In genomic region chr6:37648465-37649330, GRCh38 we compare ENCODE assay signal across 8 cellular contexts. TPM values are rescaled to one million over a fixed set of nuclear protein-coding genes. Genes with fewer than 3 reads are reported as not detected.
DNase-seq lines count a peak whose midpoint lies in the region; ATAC-seq lines count a peak whose summit lies in the region.

No MANE protein-coding gene starts in this region.

- H3K4me1 Mint-ChIP-seq in stimulated activated naive CD8-positive, alpha-beta T cell treated with anti-CD3 and anti-CD28 coated beads, Interleukin-15, amount 100 ng/mL, for 72 hours = peaks cover 17% of the 10 kb centered on the region

- no peaks in the 10 kb centered on the region for H3K9me3 ChIP-seq in MG63

- ATAC-seq in activated CD4-positive, CD25-positive, alpha-beta regulatory T cell treated with anti-CD3 and anti-CD28 coated beads, Interleukin-2, amount 50 U/mL, for 24 hours = peak; percentile 30 to 55
- ATAC-seq in activated naive CD4-positive, alpha-beta T cell treated with anti-CD3 and anti-CD28 coated beads, Interleukin-2, amount 50 U/mL, for 72 hours = peak; percentile 67 to 83
- peak; percentile 79 for ATAC-seq in stimulated activated naive CD8-positive, alpha-beta T cell treated with anti-CD3 and anti-CD28 coated beads, Interleukin-15, amount 100 ng/mL, for 72 hours
- ATAC-seq in HG03354 (IDR thresholded peaks at IDR 0.05; ENCODE audit: poor library complexity, severe bottlenecking, unreplicated experiment) (no peak), GM21717 (IDR thresholded peaks at IDR 0.05; ENCODE audit: unreplicated experiment) (no peak)

- H3K4me3 Mint-ChIP-seq in stimulated activated naive CD8-positive, alpha-beta T cell treated with anti-CD3 and anti-CD28 coated beads, Interleukin-15, amount 100 ng/mL, for 72 hours = peak overlapping the region in 1 of 2 donors; percentile 67

- H3K27me3 ChIP-seq in MG63 = no peaks in the 10 kb centered on the region

- no peaks in the 10 kb centered on the region for H3K36me3 ChIP-seq in MG63

- H3K9me3 Mint-ChIP-seq in activated naive CD4-positive, alpha-beta T cell treated with anti-CD3 and anti-CD28 coated beads, Interleukin-2, amount 50 U/mL, for 72 hours = no peaks in the 10 kb centered on the region
- peaks cover under 1 to 6% of the 10 kb centered on the region in 2 donors for H3K9me3 Mint-ChIP-seq in stimulated activated naive CD8-positive, alpha-beta T cell treated with anti-CD3 and anti-CD28 coated beads, Interleukin-15, amount 100 ng/mL, for 72 hours

- H3K27ac Mint-ChIP-seq in activated naive CD4-positive, alpha-beta T cell treated with anti-CD3 and anti-CD28 coated beads, Interleukin-2, amount 50 U/mL, for 72 hours = no peak overlapping the region
- no peak overlapping the region for H3K27ac Mint-ChIP-seq in stimulated activated naive CD8-positive, alpha-beta T cell treated with anti-CD3 and anti-CD28 coated beads, Interleukin-15, amount 100 ng/mL, for 72 hours

- H3K27me3 Mint-ChIP-seq in stimulated activated naive CD8-positive, alpha-beta T cell treated with anti-CD3 and anti-CD28 coated beads, Interleukin-15, amount 100 ng/mL, for 72 hours = peaks cover 64% of the 10 kb centered on the region

- DNase-seq in activated CD4-positive, CD25-positive, alpha-beta regulatory T cell (lab: John Stamatoyannopoulos, UW) = no peak
- DNase-seq in activated naive CD4-positive, alpha-beta T cell treated with anti-CD3 and anti-CD28 coated beads, Interleukin-2, amount 50 U/mL, for 72 hours (ENCODE audit: low spot score in 2 of 2) = peak in 1 of 2 donors; percentile 48
- DNase-seq in iPS-NIHi7 (ENCODE audit: extremely low spot score) (peak; percentile 97), MG63 (no peak)
- peak; percentile 23 to 32 for DNase-seq in stimulated activated naive CD8-positive, alpha-beta T cell treated with anti-CD3 and anti-CD28 coated beads, Interleukin-15, amount 100 ng/mL, for 72 hours

- H3K36me3 Mint-ChIP-seq in activated naive CD4-positive, alpha-beta T cell treated with anti-CD3 and anti-CD28 coated beads, Interleukin-2, amount 50 U/mL, for 72 hours = peaks cover 5 to 7% of the 10 kb centered on the region in 2 donors

- H3K4me3 ChIP-seq in MG63 = no peak overlapping the region

RNA-seq across cellular contexts. Expression of gene MDGA1, which starts 49.0 kb away (rescaled TPM):
- under 1 TPM; 0.39 to 0.71 TPM for total RNA-seq in activated naive CD4-positive, alpha-beta T cell treated with anti-CD3 and anti-CD28 coated beads, Interleukin-2, amount 50 U/mL, for 72 hours
- 10.0 and 15.3 TPM in 2 replicates for total RNA-seq in MG63 (2014; rRNA removed; shearing (Covaris generic); ENCODE audit: low replicate concordance)

Comparison
In these comparisons a context has a peak if more than half of its experiments do, and no peak if none do; other contexts are left out.
1. ATAC-seq: peak in activated CD4-positive, CD25-positive, alpha-beta regulatory T cell treated with anti-CD3 and anti-CD28 coated beads, Interleukin-2, amount 50 U/mL, for 24 hours (2 of 2), activated naive CD4-positive, alpha-beta T cell treated with anti-CD3 and anti-CD28 coated beads, Interleukin-2, amount 50 U/mL, for 72 hours (2 of 2) and stimulated activated naive CD8-positive, alpha-beta T cell treated with anti-CD3 and anti-CD28 coated beads, Interleukin-15, amount 100 ng/mL, for 72 hours (single experiment); none in HG03354 (single experiment) and GM21717 (single experiment).
2. DNase-seq: peak in iPS-NIHi7 (single experiment) and stimulated activated naive CD8-positive, alpha-beta T cell treated with anti-CD3 and anti-CD28 coated beads, Interleukin-15, amount 100 ng/mL, for 72 hours (2 of 2); none in activated CD4-positive, CD25-positive, alpha-beta regulatory T cell (0 of 4) and MG63 (single experiment).